19 cellular contexts compared by ENCODE assay signal in genomic region chr5:160451281-160451680, GRCh38.
"Had no signal": no experiment of that assay in that cellular context is flagged by ENCODE, and none has a peak within 500 bp of the region (broad histone marks: within the 10 kb centered on the region; RNA-seq: fewer than 3 reads in every experiment).

No MANE protein-coding gene starts in this region.

- H3K27me3 Mint-ChIP-seq: memory B cell; stimulated activated memory B cell treated with anti-CD40 and anti-IgM and Interleukin-4, amounts not matched to agents 10 μg/mL and 1 μg/mL and 100 μg/mL, for 72 hours had no signal

- H3K4me1 Mint-ChIP-seq: neural crest cell had no signal

- H3K9me3 Mint-ChIP-seq: effector memory CD8-positive, alpha-beta T cell; memory B cell; natural killer cell; stimulated activated memory B cell treated with anti-CD40 and anti-IgM and Interleukin-4, amounts not matched to agents 10 μg/mL and 1 μg/mL and 100 μg/mL, for 72 hours; stimulated activated naive CD8-positive, alpha-beta T cell treated with anti-CD3 and anti-CD28 coated beads, Interleukin-15, Interleukin-2, amounts not matched to agents 100 ng/mL and 50 ng/mL, for 24 hours had no signal

- DNase-seq: effector memory CD8-positive, alpha-beta T cell; esophagus squamous epithelium; gastrocnemius medialis; glutamatergic neuron; left lung; lower lobe of right lung; natural killer cell; posterior cingulate gyrus; spleen; stimulated activated CD4-positive, alpha-beta T cell treated with anti-CD3 and anti-CD28 coated beads, Interleukin-15, amount 100 ng/mL, for 24 hours; stimulated activated CD4-positive, alpha-beta T cell treated with anti-CD3 and anti-CD28 coated beads, Interleukin-1b, Interleukin-23, amount 100 ng/mL, for 48 hours; stimulated activated CD4-positive, alpha-beta T cell treated with anti-CD3 and anti-CD28 coated beads, Interleukin-4, amount 100 ng/mL, for 24 hours; upper lobe of right lung had no signal

- H3K4me3 Mint-ChIP-seq: effector memory CD8-positive, alpha-beta T cell; memory B cell; mesothelial cell of epicardium; natural killer cell; neural crest cell; stimulated activated memory B cell treated with anti-CD40 and anti-IgM and Interleukin-4, amounts not matched to agents 10 μg/mL and 1 μg/mL and 100 μg/mL, for 72 hours; stimulated activated naive CD8-positive, alpha-beta T cell treated with anti-CD3 and anti-CD28 coated beads, Interleukin-15, Interleukin-2, amounts not matched to agents 100 ng/mL and 50 ng/mL, for 24 hours had no signal

- H3K27ac Mint-ChIP-seq: effector memory CD8-positive, alpha-beta T cell; memory B cell; mesothelial cell of epicardium; natural killer cell; stimulated activated memory B cell treated with anti-CD40 and anti-IgM and Interleukin-4, amounts not matched to agents 10 μg/mL and 1 μg/mL and 100 μg/mL, for 72 hours; stimulated activated naive CD8-positive, alpha-beta T cell treated with anti-CD3 and anti-CD28 coated beads, Interleukin-15, Interleukin-2, amounts not matched to agents 100 ng/mL and 50 ng/mL, for 24 hours had no signal

- ATAC-seq: effector memory CD8-positive, alpha-beta T cell; gastrocnemius medialis; left lung; lower lobe of right lung; natural killer cell; sciatic nerve; upper lobe of right lung had no signal

- H3K36me3 Mint-ChIP-seq: memory B cell; mesothelial cell of epicardium; natural killer cell; stimulated activated memory B cell treated with anti-CD40 and anti-IgM and Interleukin-4, amounts not matched to agents 10 μg/mL and 1 μg/mL and 100 μg/mL, for 72 hours had no signal
